10 cellular contexts compared by ENCODE assay signal in the genomic region with DNA sequence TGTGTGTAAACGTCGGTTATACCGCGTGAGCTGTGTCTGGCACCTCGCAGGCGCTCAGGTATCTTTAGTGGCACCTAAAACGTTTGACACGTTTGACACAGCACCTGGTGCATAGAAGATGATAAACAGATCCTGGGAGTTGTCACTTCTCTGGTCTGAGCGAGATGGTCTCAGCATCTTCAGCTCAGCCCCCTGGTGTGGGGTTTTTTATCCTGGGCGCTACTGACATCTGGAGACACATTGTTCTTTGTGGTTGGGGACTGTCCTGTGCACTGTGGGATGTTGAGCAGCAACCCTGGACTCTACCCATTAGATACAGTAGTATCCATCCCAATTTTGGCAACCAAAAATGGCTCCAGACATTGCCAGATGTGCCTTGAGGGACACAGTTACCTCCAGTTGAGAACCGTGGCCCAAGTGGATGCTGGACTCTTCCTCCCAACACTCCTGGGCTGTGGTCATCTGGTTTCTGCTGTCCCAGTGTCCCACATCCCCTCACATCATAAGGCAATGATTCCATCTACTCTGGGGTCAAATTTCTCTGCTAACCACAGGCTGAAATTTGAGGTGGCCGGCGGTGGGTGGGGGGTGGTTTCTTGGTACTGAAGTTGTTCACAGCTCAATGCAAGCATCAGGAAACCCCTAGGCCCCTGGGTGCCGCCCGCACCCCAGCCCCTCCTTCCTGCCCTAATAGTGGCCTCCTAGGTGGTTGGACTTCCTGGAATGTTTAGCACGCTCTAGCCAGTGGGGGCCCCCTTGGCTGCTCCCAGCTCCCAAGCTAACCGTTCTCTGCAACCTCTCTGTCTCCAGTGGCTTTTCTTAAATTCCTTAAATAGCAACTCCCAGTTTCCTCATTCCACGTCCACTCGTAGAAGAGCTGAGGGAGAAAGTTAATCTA.
DNase-seq lines count a peak whose midpoint lies in the region; ATAC-seq, FAIRE-seq and TF ChIP-seq lines count a peak whose summit lies in the region.
"Had no signal": no experiment of that assay in that cellular context is flagged by ENCODE, and none has a peak within 500 bp of the region (broad histone marks: within the 10 kb centered on the region; RNA-seq: fewer than 3 reads in every experiment).

No MANE protein-coding gene starts in this region.

- peaks cover 8% of the 10 kb centered on the region for H4K20me1 ChIP-seq in astrocyte (ENCODE audit: insufficient read depth, low read length)

- no peaks in the 10 kb centered on the region for H3K27me3 Mint-ChIP-seq in astrocyte (ENCODE audit: low read depth, unreplicated experiment)
- H3K27me3 Mint-ChIP-seq in activated CD4-positive, alpha-beta T cell treated with anti-CD3 and anti-CD28 coated beads for 36 hours = no peaks in the 10 kb centered on the region
- H3K27me3 Mint-ChIP-seq: stimulated activated naive CD8-positive, alpha-beta T cell treated with anti-CD3 and anti-CD28 coated beads, Interleukin-15, Interleukin-2, amounts not matched to agents 100 ng/mL and 50 ng/mL, for 24 hours had no signal

- H3K4me3 ChIP-seq in astrocyte (ENCODE audit: insufficient read depth, low read depth, low read length) (no peak overlapping the region), lower lobe of right lung (no peak overlapping the region)
- H3K4me3 ChIP-seq: adrenal gland had no signal

- H3K27ac ChIP-seq in astrocyte (ENCODE audit: low read depth, low read length) = peak overlapping the region; percentile 50
- H3K27ac ChIP-seq in lower lobe of right lung = peak overlapping the region; percentile 46

- H2AFZ ChIP-seq in astrocyte (ENCODE audit: low read depth, low read length) = no peak overlapping the region

- DNase-seq in ACHN (peak; percentile 99), HK-2 (ENCODE audit: unreplicated experiment) (peak; percentile 89), astrocyte (ENCODE audit: low read depth) (peak; percentile 95), lower lobe of right lung (peak; percentile 73)
- no peak for DNase-seq in activated effector memory CD4-positive, alpha-beta T cell treated with anti-CD3 and anti-CD28 coated beads, Interleukin-2, amount 50 U/mL, for 16 hours
- DNase-seq in activated CD4-positive, alpha-beta T cell treated with anti-CD3 and anti-CD28 coated beads for 36 hours = no peak

- H3K4me1 Mint-ChIP-seq in astrocyte (ENCODE audit: low read depth, unreplicated experiment) = peaks cover 31% of the 10 kb centered on the region
- no peaks in the 10 kb centered on the region for H3K4me1 Mint-ChIP-seq in activated CD4-positive, alpha-beta T cell treated with anti-CD3 and anti-CD28 coated beads for 36 hours

- H3K9me3 ChIP-seq in astrocyte (ENCODE audit: insufficient read depth, low read depth, low read length) (peaks cover 5% of the 10 kb centered on the region), lower lobe of right lung (no peaks in the 10 kb centered on the region)
- H3K9me3 ChIP-seq: adrenal gland had no signal

- CTCF ChIA-PET in activated CD4-positive, alpha-beta T cell treated with anti-CD3 and anti-CD28 coated beads for 36 hours (lab: Charles Lee) = interaction anchor here (0.5 kb wide), 1 partner anchor 28 kb away, joined by 3 read pairs; no protein-coding TSS in a partner anchor

- peak; percentile 43 for FAIRE-seq in astrocyte (lab: Jason Lieb, UNC)

- H3K79me2 ChIP-seq in astrocyte (ENCODE audit: insufficient read depth, low read length) = no peaks in the 10 kb centered on the region

- H3K36me3 ChIP-seq in astrocyte (ENCODE audit: insufficient read depth, low read length) = peaks cover 17% of the 10 kb centered on the region
- H3K36me3 ChIP-seq in lower lobe of right lung = peaks cover 69% of the 10 kb centered on the region

- ATAC-seq in lower lobe of right lung (peak; percentile 85 to 87), GM21423 (IDR thresholded peaks at IDR 0.05; ENCODE audit: unreplicated experiment) (no peak), HG03442 (IDR thresholded peaks at IDR 0.05; ENCODE audit: unreplicated experiment) (no peak)
- no peak for ATAC-seq in activated CD4-positive, alpha-beta T cell treated with anti-CD3 and anti-CD28 coated beads for 36 hours

- in situ Hi-C loops in ACHN (cut with HindIII; ENCODE audit: low pct_ligation_motif_present, low pct_unique_long_range_greater_than_20kb, low sequenced_read_pairs) = no loop called here

- H3K4me1 ChIP-seq in astrocyte (ENCODE audit: insufficient read depth, low read length) = peaks cover 36% of the 10 kb centered on the region
- peaks cover 27% of the 10 kb centered on the region for H3K4me1 ChIP-seq in lower lobe of right lung

- no peak overlapping the region for H3K4me3 Mint-ChIP-seq in astrocyte (ENCODE audit: unreplicated experiment)
- no peak overlapping the region for H3K4me3 Mint-ChIP-seq in activated CD4-positive, alpha-beta T cell treated with anti-CD3 and anti-CD28 coated beads for 36 hours
- H3K4me3 Mint-ChIP-seq: stimulated activated naive CD8-positive, alpha-beta T cell treated with anti-CD3 and anti-CD28 coated beads, Interleukin-15, Interleukin-2, amounts not matched to agents 100 ng/mL and 50 ng/mL, for 24 hours had no signal

- intact Hi-C loops in lower lobe of right lung (cut with DNase I) = no loop called here
- intact Hi-C loops in activated CD4-positive, alpha-beta T cell treated with anti-CD3 and anti-CD28 coated beads for 36 hours (cut with DNase I, micrococcal nuclease) = no loop called here

- H3K9me3 Mint-ChIP-seq in astrocyte (ENCODE audit: unreplicated experiment) = no peaks in the 10 kb centered on the region
- H3K9me3 Mint-ChIP-seq in activated CD4-positive, alpha-beta T cell treated with anti-CD3 and anti-CD28 coated beads for 36 hours (ENCODE audit: low read depth) = no peaks in the 10 kb centered on the region
- H3K9me3 Mint-ChIP-seq: stimulated activated naive CD8-positive, alpha-beta T cell treated with anti-CD3 and anti-CD28 coated beads, Interleukin-15, Interleukin-2, amounts not matched to agents 100 ng/mL and 50 ng/mL, for 24 hours had no signal

- POLR2A ChIA-PET in activated CD4-positive, alpha-beta T cell treated with anti-CD3 and anti-CD28 coated beads for 36 hours (lab: Charles Lee) = interaction anchor here (0.6 kb wide), 1 partner anchor 12 kb away, joined by 6 read pairs; no protein-coding TSS in a partner anchor

- peaks cover 16% of the 10 kb centered on the region for H3K36me3 Mint-ChIP-seq in astrocyte (ENCODE audit: low read depth, unreplicated experiment)
- H3K36me3 Mint-ChIP-seq in activated CD4-positive, alpha-beta T cell treated with anti-CD3 and anti-CD28 coated beads for 36 hours (ENCODE audit: low read depth) = peaks cover 50% of the 10 kb centered on the region

- peak overlapping the region; percentile 40 for H3K9ac ChIP-seq in astrocyte (ENCODE audit: low read length)

- H3K27me3 ChIP-seq in astrocyte (ENCODE audit: insufficient read depth, low read length) (no peaks in the 10 kb centered on the region), lower lobe of right lung (ENCODE audit: low read depth) (no peaks in the 10 kb centered on the region)
- H3K27me3 ChIP-seq: adrenal gland had no signal

- H3K27ac Mint-ChIP-seq in astrocyte (ENCODE audit: unreplicated experiment) = peak overlapping the region; percentile 94
- H3K27ac Mint-ChIP-seq in activated CD4-positive, alpha-beta T cell treated with anti-CD3 and anti-CD28 coated beads for 36 hours = no peak overlapping the region

- peak overlapping the region; percentile 72 for H3K4me2 ChIP-seq in astrocyte (ENCODE audit: low read length)

- no peak for TF ChIP-seq CTCF in astrocyte (IDR thresholded peaks at IDR 0.05; ENCODE audit: insufficient read depth, low read depth, low read length)
- TF ChIP-seq CTCF in lower lobe of right lung (IDR thresholded peaks at IDR 0.05) = no peak

Comparison
In these comparisons a context has a peak if more than half of its experiments do, and no peak if none do; other contexts are left out.
1. DNase-seq: peak in ACHN (single experiment), HK-2 (single experiment), astrocyte (single experiment) and lower lobe of right lung (single experiment); none in activated effector memory CD4-positive, alpha-beta T cell treated with anti-CD3 and anti-CD28 coated beads, Interleukin-2, amount 50 U/mL, for 16 hours (single experiment) and activated CD4-positive, alpha-beta T cell treated with anti-CD3 and anti-CD28 coated beads for 36 hours (single experiment).
2. ATAC-seq: peak in lower lobe of right lung (2 of 2); none in GM21423 (single experiment), HG03442 (single experiment) and activated CD4-positive, alpha-beta T cell treated with anti-CD3 and anti-CD28 coated beads for 36 hours (single experiment).